ENCODE assay signal across 2 cellular contexts in the genomic region with DNA sequence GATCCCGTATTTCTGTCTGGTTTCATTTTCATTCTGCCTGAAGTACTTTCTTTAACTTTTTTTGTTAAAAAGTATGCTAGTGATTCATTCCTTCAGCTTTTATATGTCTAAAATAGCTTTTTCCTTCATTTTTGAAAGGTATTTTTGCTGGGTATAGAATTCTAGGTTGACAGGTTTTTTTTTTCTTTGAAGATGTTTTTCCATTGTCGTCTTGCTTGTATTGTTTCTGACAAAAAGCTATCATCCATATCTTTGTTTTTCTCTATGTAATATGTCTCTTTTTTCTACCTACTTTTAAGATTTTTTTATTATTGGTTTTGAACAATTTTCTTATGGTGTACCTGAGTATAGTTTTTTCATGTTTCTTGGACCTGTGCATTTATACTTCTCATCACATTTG.
TF ChIP-seq lines count a peak whose summit lies in the region.

No MANE protein-coding gene starts in this region.

TF ChIP-seq in HEK293, 187 proteins besides CTCF, POLR2A, EP300 and RAD21:
- TF ChIP-seq SETDB1 (IDR thresholded peaks at IDR 0.05; ENCODE audit: insufficient read length, low read length) = peak; percentile 96
- TF ChIP-seq ZNF677 (tag by site-specific recombination; IDR thresholded peaks at IDR 0.05) = no peak
- TF ChIP-seq, protein P1, sequence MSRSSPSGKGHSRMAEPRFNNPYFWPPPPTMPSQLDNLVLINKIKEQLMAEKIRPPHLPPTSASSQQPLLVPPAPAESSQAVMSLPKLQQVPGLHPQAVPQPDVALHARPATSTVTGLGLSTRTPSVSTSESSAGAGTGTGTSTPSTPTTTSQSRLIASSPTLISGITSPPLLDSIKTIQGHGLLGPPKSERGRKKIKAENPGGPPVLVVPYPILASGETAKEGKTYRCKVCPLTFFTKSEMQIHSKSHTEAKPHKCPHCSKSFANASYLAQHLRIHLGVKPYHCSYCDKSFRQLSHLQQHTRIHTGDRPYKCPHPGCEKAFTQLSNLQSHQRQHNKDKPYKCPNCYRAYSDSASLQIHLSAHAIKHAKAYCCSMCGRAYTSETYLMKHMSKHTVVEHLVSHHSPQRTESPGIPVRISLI (tag by site-specific recombination; IDR thresholded peaks at IDR 0.05) = peak; percentile 59; the same call in 1 of the 2 replicates
- peak; percentile 62; the same call in 1 of the 2 replicates for TF ChIP-seq ZNF558 (tag by site-specific recombination; IDR thresholded peaks at IDR 0.05)
- TF ChIP-seq, protein P2, sequence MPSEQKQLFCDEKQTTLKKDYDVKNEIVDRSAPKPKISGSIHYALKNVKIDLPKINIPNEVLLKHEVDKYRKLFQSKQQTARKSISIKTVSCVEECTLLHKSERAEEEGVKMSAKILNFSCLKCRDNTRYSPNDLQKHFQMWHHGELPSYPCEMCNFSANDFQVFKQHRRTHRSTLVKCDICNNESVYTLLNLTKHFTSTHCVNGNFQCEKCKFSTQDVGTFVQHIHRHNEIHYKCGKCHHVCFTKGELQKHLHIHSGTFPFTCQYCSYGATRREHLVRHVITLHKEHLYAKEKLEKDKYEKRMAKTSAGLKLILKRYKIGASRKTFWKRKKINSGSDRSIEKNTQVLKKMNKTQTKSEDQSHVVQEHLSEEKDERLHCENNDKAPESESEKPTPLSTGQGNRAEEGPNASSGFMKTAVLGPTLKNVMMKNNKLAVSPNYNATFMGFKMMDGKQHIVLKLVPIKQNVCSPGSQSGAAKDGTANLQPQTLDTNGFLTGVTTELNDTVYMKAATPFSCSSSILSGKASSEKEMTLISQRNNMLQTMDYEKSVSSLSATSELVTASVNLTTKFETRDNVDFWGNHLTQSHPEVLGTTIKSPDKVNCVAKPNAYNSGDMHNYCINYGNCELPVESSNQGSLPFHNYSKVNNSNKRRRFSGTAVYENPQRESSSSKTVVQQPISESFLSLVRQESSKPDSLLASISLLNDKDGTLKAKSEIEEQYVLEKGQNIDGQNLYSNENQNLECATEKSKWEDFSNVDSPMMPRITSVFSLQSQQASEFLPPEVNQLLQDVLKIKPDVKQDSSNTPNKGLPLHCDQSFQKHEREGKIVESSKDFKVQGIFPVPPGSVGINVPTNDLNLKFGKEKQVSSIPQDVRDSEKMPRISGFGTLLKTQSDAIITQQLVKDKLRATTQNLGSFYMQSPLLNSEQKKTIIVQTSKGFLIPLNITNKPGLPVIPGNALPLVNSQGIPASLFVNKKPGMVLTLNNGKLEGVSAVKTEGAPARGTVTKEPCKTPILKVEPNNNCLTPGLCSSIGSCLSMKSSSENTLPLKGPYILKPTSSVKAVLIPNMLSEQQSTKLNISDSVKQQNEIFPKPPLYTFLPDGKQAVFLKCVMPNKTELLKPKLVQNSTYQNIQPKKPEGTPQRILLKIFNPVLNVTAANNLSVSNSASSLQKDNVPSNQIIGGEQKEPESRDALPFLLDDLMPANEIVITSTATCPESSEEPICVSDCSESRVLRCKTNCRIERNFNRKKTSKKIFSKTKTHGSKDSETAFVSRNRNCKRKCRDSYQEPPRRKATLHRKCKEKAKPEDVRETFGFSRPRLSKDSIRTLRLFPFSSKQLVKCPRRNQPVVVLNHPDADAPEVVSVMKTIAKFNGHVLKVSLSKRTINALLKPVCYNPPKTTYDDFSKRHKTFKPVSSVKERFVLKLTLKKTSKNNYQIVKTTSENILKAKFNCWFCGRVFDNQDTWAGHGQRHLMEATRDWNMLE (tag by site-specific recombination; conservative IDR thresholded peaks at IDR 0.05; ENCODE audit: low read depth) = 0 out of 2 replicates have a peak, but pooled peaks have one; percentile 25
- TF ChIP-seq ZNF629 (tag by site-specific recombination; IDR thresholded peaks at IDR 0.05) = no peak
TF ChIP-seq in HEK293: peak in this region for 4.

TF ChIP-seq in K562, 482 proteins besides CTCF, POLR2A, EP300 and RAD21 (continues in another document):
- no peak for TF ChIP-seq NFIX (CRISPR knock-in tag; IDR thresholded peaks at IDR 0.05; ENCODE audit: low read depth)
- TF ChIP-seq GTF2F1 (IDR thresholded peaks at IDR 0.05; ENCODE audit: low read depth, low read length) = no peak
- TF ChIP-seq ZNF282 (CRISPR knock-in tag; IDR thresholded peaks at IDR 0.05) = no peak
- TF ChIP-seq ZFP1 (CRISPR knock-in tag; IDR thresholded peaks at IDR 0.05) = peak; percentile 51; the same call in 1 of the 2 replicates
- no peak for TF ChIP-seq DNMT1 (IDR thresholded peaks at IDR 0.05)
- no peak for TF ChIP-seq AFF4 (CRISPR knock-in tag; IDR thresholded peaks at IDR 0.05)
- no peak for TF ChIP-seq HDAC2 (IDR thresholded peaks at IDR 0.05)
- TF ChIP-seq, protein P3, sequence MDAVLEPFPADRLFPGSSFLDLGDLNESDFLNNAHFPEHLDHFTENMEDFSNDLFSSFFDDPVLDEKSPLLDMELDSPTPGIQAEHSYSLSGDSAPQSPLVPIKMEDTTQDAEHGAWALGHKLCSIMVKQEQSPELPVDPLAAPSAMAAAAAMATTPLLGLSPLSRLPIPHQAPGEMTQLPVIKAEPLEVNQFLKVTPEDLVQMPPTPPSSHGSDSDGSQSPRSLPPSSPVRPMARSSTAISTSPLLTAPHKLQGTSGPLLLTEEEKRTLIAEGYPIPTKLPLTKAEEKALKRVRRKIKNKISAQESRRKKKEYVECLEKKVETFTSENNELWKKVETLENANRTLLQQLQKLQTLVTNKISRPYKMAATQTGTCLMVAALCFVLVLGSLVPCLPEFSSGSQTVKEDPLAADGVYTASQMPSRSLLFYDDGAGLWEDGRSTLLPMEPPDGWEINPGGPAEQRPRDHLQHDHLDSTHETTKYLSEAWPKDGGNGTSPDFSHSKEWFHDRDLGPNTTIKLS (IDR thresholded peaks at IDR 0.05; ENCODE audit: borderline replicate concordance, low read depth) = no peak
- TF ChIP-seq ARID1B (IDR thresholded peaks at IDR 0.05) = no peak
- no peak for TF ChIP-seq HDAC6 (IDR thresholded peaks at IDR 0.05; ENCODE audit: low read depth, low read length)
- TF ChIP-seq ZNF311 (CRISPR knock-in tag; IDR thresholded peaks at IDR 0.05) = no peak
- no peak for TF ChIP-seq ZNF655 (CRISPR knock-in tag; IDR thresholded peaks at IDR 0.05)
- TF ChIP-seq, protein P4, sequence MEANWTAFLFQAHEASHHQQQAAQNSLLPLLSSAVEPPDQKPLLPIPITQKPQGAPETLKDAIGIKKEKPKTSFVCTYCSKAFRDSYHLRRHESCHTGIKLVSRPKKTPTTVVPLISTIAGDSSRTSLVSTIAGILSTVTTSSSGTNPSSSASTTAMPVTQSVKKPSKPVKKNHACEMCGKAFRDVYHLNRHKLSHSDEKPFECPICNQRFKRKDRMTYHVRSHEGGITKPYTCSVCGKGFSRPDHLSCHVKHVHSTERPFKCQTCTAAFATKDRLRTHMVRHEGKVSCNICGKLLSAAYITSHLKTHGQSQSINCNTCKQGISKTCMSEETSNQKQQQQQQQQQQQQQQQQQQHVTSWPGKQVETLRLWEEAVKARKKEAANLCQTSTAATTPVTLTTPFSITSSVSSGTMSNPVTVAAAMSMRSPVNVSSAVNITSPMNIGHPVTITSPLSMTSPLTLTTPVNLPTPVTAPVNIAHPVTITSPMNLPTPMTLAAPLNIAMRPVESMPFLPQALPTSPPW (CRISPR knock-in tag; IDR thresholded peaks at IDR 0.05) = no peak
- TF ChIP-seq KLF16 (IDR thresholded peaks at IDR 0.05) = no peak
- TF ChIP-seq PKNOX1 (IDR thresholded peaks at IDR 0.05) = no peak
- TF ChIP-seq, protein P5, sequence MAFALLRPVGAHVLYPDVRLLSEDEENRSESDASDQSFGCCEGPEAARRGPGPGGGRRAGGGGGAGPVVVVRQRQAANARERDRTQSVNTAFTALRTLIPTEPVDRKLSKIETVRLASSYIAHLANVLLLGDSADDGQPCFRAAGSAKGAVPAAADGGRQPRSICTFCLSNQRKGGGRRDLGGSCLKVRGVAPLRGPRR (CRISPR knock-in tag; IDR thresholded peaks at IDR 0.05) = no peak
- TF ChIP-seq ZSCAN29 (IDR thresholded peaks at IDR 0.05) = no peak
- TF ChIP-seq PURB (CRISPR knock-in tag; IDR thresholded peaks at IDR 0.05; ENCODE audit: low read depth) = no peak
- no peak for TF ChIP-seq ZNF212 (CRISPR knock-in tag; IDR thresholded peaks at IDR 0.05)
- no peak for TF ChIP-seq ARID4B (CRISPR knock-in tag; IDR thresholded peaks at IDR 0.05)
- no peak for TF ChIP-seq ATF6 (CRISPR knock-in tag; IDR thresholded peaks at IDR 0.05)
- TF ChIP-seq XRCC5 (IDR thresholded peaks at IDR 0.05; ENCODE audit: low read depth, low read length) = no peak
- TF ChIP-seq CBX3 (IDR thresholded peaks at IDR 0.05; ENCODE audit: borderline replicate concordance in 1 of 2, low read length in 2 of 2) = peak in 1 of 2 experiments; percentile 55; a peak in 1 of 3 replicates
- TF ChIP-seq ZNF644 (tag; IDR thresholded peaks at IDR 0.05; ENCODE audit: low read depth) = no peak
